In the genomic region with DNA sequence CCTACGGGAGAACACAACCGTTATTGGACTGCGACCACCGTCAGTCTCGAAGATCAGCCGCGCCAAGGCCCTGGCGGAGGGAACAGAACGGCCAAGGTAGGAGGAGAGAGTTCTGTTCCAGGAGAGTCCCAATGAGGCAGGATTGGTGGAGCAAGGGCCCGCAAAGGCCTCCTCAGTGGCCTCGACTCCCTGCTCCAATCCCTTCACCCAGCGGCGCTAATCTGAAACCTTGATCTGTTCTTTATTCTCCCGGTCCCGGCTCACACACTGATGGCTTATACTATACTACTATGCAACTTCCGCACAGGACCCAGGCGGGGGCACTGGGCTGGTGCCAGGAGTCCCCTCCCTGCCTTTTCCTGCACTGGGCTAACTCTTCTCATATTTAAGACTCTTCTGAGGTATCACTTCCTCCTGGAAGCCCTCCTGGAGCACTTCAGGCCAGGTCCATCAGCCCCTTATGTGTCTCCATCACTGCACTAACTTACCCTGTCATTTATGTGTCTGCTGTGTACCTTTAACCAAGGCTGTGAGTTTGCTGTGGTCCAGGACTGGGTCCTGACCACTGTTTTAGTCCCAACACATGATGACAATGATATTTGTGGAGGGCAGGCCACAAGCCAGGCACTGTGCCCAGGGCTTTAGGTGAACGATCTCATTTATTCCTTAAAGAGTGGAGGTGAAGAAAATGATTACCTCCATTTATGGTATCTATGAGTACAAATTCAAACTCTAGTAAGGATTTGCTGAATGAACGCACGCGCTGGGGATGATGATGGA, we compare ENCODE assay signal across 2 cellular contexts.
TF ChIP-seq lines count a peak whose summit lies in the region.

No MANE protein-coding gene starts in this region.

TF ChIP-seq in SK-N-SH, 30 proteins besides CTCF, POLR2A, EP300 and RAD21 (continued from another document):
- TF ChIP-seq, protein P1, sequence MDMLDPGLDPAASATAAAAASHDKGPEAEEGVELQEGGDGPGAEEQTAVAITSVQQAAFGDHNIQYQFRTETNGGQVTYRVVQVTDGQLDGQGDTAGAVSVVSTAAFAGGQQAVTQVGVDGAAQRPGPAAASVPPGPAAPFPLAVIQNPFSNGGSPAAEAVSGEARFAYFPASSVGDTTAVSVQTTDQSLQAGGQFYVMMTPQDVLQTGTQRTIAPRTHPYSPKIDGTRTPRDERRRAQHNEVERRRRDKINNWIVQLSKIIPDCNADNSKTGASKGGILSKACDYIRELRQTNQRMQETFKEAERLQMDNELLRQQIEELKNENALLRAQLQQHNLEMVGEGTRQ (IDR thresholded peaks at IDR 0.05; ENCODE audit: borderline replicate concordance, low read depth, low read length) = no peak
- TF ChIP-seq ELF1 (IDR thresholded peaks at IDR 0.05) = no peak
- no peak for TF ChIP-seq MXI1 (IDR thresholded peaks at IDR 0.05; ENCODE audit: low read depth, low read length)
- no peak for TF ChIP-seq POLR2AphosphoS5 (IDR thresholded peaks at IDR 0.05; ENCODE audit: low read depth, low read length)
- no peak for TF ChIP-seq FOSL2 (IDR thresholded peaks at IDR 0.05; ENCODE audit: borderline replicate concordance, low read depth)

TF ChIP-seq in SK-N-SH treated with all-trans-retinoic acid at 6 μM for 48 hours, 23 proteins besides CTCF, POLR2A, EP300 and RAD21 (continued from another document):
- TF ChIP-seq, protein P2, sequence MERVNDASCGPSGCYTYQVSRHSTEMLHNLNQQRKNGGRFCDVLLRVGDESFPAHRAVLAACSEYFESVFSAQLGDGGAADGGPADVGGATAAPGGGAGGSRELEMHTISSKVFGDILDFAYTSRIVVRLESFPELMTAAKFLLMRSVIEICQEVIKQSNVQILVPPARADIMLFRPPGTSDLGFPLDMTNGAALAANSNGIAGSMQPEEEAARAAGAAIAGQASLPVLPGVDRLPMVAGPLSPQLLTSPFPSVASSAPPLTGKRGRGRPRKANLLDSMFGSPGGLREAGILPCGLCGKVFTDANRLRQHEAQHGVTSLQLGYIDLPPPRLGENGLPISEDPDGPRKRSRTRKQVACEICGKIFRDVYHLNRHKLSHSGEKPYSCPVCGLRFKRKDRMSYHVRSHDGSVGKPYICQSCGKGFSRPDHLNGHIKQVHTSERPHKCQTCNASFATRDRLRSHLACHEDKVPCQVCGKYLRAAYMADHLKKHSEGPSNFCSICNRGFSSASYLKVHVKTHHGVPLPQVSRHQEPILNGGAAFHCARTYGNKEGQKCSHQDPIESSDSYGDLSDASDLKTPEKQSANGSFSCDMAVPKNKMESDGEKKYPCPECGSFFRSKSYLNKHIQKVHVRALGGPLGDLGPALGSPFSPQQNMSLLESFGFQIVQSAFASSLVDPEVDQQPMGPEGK (CRISPR knock-in tag; IDR thresholded peaks at IDR 0.05; ENCODE audit: borderline replicate concordance) = no peak
- TF ChIP-seq ZFP30 (CRISPR knock-in tag; IDR thresholded peaks at IDR 0.05) = no peak
- no peak for TF ChIP-seq CSRNP3 (CRISPR knock-in tag; IDR thresholded peaks at IDR 0.05)
- no peak for TF ChIP-seq BACH2 (CRISPR knock-in tag; IDR thresholded peaks at IDR 0.05; ENCODE audit: borderline replicate concordance)
- TF ChIP-seq, protein P3, sequence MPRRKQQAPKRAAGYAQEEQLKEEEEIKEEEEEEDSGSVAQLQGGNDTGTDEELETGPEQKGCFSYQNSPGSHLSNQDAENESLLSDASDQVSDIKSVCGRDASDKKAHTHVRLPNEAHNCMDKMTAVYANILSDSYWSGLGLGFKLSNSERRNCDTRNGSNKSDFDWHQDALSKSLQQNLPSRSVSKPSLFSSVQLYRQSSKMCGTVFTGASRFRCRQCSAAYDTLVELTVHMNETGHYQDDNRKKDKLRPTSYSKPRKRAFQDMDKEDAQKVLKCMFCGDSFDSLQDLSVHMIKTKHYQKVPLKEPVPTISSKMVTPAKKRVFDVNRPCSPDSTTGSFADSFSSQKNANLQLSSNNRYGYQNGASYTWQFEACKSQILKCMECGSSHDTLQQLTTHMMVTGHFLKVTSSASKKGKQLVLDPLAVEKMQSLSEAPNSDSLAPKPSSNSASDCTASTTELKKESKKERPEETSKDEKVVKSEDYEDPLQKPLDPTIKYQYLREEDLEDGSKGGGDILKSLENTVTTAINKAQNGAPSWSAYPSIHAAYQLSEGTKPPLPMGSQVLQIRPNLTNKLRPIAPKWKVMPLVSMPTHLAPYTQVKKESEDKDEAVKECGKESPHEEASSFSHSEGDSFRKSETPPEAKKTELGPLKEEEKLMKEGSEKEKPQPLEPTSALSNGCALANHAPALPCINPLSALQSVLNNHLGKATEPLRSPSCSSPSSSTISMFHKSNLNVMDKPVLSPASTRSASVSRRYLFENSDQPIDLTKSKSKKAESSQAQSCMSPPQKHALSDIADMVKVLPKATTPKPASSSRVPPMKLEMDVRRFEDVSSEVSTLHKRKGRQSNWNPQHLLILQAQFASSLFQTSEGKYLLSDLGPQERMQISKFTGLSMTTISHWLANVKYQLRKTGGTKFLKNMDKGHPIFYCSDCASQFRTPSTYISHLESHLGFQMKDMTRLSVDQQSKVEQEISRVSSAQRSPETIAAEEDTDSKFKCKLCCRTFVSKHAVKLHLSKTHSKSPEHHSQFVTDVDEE (CRISPR knock-in tag; IDR thresholded peaks at IDR 0.05) = no peak
- TF ChIP-seq ISL1 (CRISPR knock-in tag; IDR thresholded peaks at IDR 0.05) = no peak
- no peak for TF ChIP-seq ZC3H10 (CRISPR knock-in tag; IDR thresholded peaks at IDR 0.05)
- TF ChIP-seq PPARA (CRISPR knock-in tag; IDR thresholded peaks at IDR 0.05; ENCODE audit: borderline replicate concordance) = no peak
- TF ChIP-seq ZFP3 (CRISPR knock-in tag; IDR thresholded peaks at IDR 0.05) = no peak
- no peak for TF ChIP-seq TOX (CRISPR knock-in tag; IDR thresholded peaks at IDR 0.05; ENCODE audit: borderline replicate concordance)
